Comparison of ENCODE assay signal across 26 cellular contexts in the genomic region with DNA sequence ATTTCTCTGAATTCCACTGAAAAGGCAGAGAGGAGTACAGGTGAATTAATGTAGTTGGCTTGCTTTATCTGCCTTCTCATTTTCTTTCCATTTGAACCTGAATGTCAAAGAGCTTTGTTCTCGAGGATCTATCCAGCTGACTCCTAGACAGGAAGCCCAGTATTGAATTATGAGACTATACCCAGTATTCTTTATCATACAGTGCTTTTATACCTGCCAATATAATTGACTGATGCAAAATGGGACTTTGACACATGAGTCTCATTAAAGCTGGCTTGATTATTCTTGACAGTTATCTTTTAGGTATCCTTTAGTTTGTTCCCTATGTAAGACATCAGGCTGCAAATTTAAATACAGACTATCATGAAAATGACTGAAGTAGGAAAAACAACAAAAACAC.
"Had no signal": no experiment of that assay in that cellular context is flagged by ENCODE, and none has a peak within 500 bp of the region (broad histone marks: within the 10 kb centered on the region; RNA-seq: fewer than 3 reads in every experiment).

No MANE protein-coding gene starts in this region.

- H3K27me3 ChIP-seq: left lung, pancreas, sigmoid colon had no signal

- H3K27ac ChIP-seq: esophagus muscularis mucosa, foreskin keratinocyte, heart right ventricle, left lung, pancreas, psoas muscle, sigmoid colon, upper lobe of right lung had no signal

- H3K4me1 ChIP-seq: esophagus muscularis mucosa, foreskin keratinocyte, heart right ventricle, left lung, pancreas, psoas muscle, sigmoid colon, upper lobe of right lung had no signal

- H3K36me3 ChIP-seq: esophagus muscularis mucosa, heart right ventricle, left lung, pancreas, sigmoid colon, upper lobe of right lung had no signal

- H3K9me3 ChIP-seq: left lung, pancreas, psoas muscle, upper lobe of right lung had no signal

- ATAC-seq: activated CD4-positive, alpha-beta T cell treated with anti-CD3 and anti-CD28 coated beads for 36 hours; foreskin keratinocyte; heart right ventricle; left lung; pancreas; psoas muscle; stimulated activated memory B cell treated with anti-CD40 and anti-IgM and Interleukin-4, amounts not matched to agents 10 μg/mL and 1 μg/mL and 100 μg/mL, for 72 hours; stimulated activated naive CD8-positive, alpha-beta T cell treated with anti-CD3 and anti-CD28 coated beads, Interleukin-15, amount 100 ng/mL, for 72 hours; upper lobe of right lung had no signal

- DNase-seq: activated CD4-positive, alpha-beta T cell treated with anti-CD3 and anti-CD28 coated beads for 36 hours; activated CD4-positive, alpha-beta T cell treated with anti-CD3 and anti-CD28 coated beads, Interleukin-2, amount 50 U/mL, for 4 hours; activated CD4-positive, CD25-positive, alpha-beta regulatory T cell; activated CD8-positive, alpha-beta memory T cell treated with anti-CD3 and anti-CD28 coated beads for 24 hours; activated effector memory CD4-positive, alpha-beta T cell treated with Interleukin-2 at 50 U/mL for 16 hours; activated naive CD4-positive, alpha-beta T cell treated with Interleukin-2 at 50 U/mL for 16 hours; anterior cingulate cortex; dermis blood vessel endothelial cell; effector CD4-positive, alpha-beta T cell; foreskin keratinocyte; heart right ventricle; left lung; nucleus accumbens; pancreas; psoas muscle; sigmoid colon; stimulated activated CD4-positive, alpha-beta T cell treated with anti-CD3 and anti-CD28 coated beads, Interleukin-1b, Interleukin-23, amount 100 ng/mL, for 48 hours; stimulated activated CD4-positive, alpha-beta T cell treated with anti-CD3 and anti-CD28 coated beads, Interleukin-4, amount 100 ng/mL, for 4 hours; stimulated activated CD8-positive, alpha-beta memory T cell treated with anti-CD3 and anti-CD28 coated beads, Interleukin-4, amount 100 ng/mL, for 48 hours; stimulated activated naive CD8-positive, alpha-beta T cell treated with anti-CD3 and anti-CD28 coated beads, Interleukin-15, amount 100 ng/mL, for 72 hours; substantia nigra; upper lobe of right lung had no signal

- H3K4me3 ChIP-seq: esophagus muscularis mucosa, heart right ventricle, left lung, lung, pancreas, psoas muscle, sigmoid colon, smooth muscle cell, upper lobe of right lung had no signal

- H3K4me2 ChIP-seq: smooth muscle cell had no signal
